In genomic region chr5:6525910-6526309, GRCh38 we compare ENCODE assay signal across 8 cellular contexts.
DNase-seq lines count a peak whose midpoint lies in the region; ATAC-seq and TF ChIP-seq lines count a peak whose summit lies in the region.

No MANE protein-coding gene starts in this region.

- H3K9me3 Mint-ChIP-seq in H9 = no peaks in the 10 kb centered on the region
- no peaks in the 10 kb centered on the region for H3K9me3 Mint-ChIP-seq in effector memory CD8-positive, alpha-beta T cell

- no peak overlapping the region for H3K18ac ChIP-seq in H9 (ENCODE audit: insufficient read length, low read depth, low read length)

- TF ChIP-seq CTCF in H9 (conservative IDR thresholded peaks at IDR 0.05) = peak; percentile 67

- H3K4me3 Mint-ChIP-seq in H9 = no peak overlapping the region; a peak in 1 of 5 replicates
- H3K4me3 Mint-ChIP-seq in effector memory CD8-positive, alpha-beta T cell = no peak overlapping the region

- no peak overlapping the region for H4K8ac ChIP-seq in H9 (replicated peaks; ENCODE audit: insufficient read length, low read depth, low read length)

- no CpG with 5 or more reads among the region's 9 CpGs for WGBS in H9 (ENCODE audit: extremely low coverage, insufficient read length, low lambda C conversion rate)

- H3K4ac ChIP-seq in H9 (ENCODE audit: low read depth, low read length) = no peak overlapping the region

- H4K91ac ChIP-seq in H9 (ENCODE audit: insufficient read length, low read depth, low read length) = no peak overlapping the region

- no peak overlapping the region for H2BK20ac ChIP-seq in H9 (ENCODE audit: low read depth, low read length, poor library complexity, severe bottlenecking)

- H3K4me2 ChIP-seq in H9 (ENCODE audit: insufficient read depth, insufficient read length, low read length) = no peak overlapping the region

- no peaks in the 10 kb centered on the region for H3K23me2 ChIP-seq in H9 (ENCODE audit: insufficient read length, low read depth, low read length, poor library complexity, severe bottlenecking)

- H3K79me2 ChIP-seq in H9 (ENCODE audit: insufficient read depth, low read length) = no peaks in the 10 kb centered on the region

- no peak overlapping the region for H3K27ac ChIP-seq in H9 (ENCODE audit: insufficient read length, low read depth, low read length)

- H2AK5ac ChIP-seq in H9 (ENCODE audit: insufficient read length, low read length) = no peak overlapping the region

- no peak overlapping the region for H2BK120ac ChIP-seq in H9 (ENCODE audit: low read depth, low read length, poor library complexity, severe bottlenecking)

- no peaks in the 10 kb centered on the region for H3K79me1 ChIP-seq in H9 (ENCODE audit: insufficient read depth, low read depth, low read length, poor library complexity, severe bottlenecking)

- H3K56ac ChIP-seq in H9 (ENCODE audit: insufficient read length, low read depth, low read length) = no peak overlapping the region

- no peaks in the 10 kb centered on the region; a peak in 1 of 7 replicates for H3K36me3 Mint-ChIP-seq in H9 (ENCODE audit: insufficient read depth in 1 of 3, low read depth in 3 of 3)
- H3K36me3 Mint-ChIP-seq in effector memory CD8-positive, alpha-beta T cell (ENCODE audit: insufficient read depth) = no peaks in the 10 kb centered on the region

- H3K14ac ChIP-seq in H9 (ENCODE audit: insufficient read depth, low read length) = no peak overlapping the region; the same call in 1 of the 2 replicates

- no peak overlapping the region for H3K27ac Mint-ChIP-seq in H9
- no peak overlapping the region for H3K27ac Mint-ChIP-seq in effector memory CD8-positive, alpha-beta T cell

- H3K4me1 Mint-ChIP-seq in H9 = peaks cover 0 to 3% of the 10 kb centered on the region in 2 experiments; a peak in 2 of 4 replicates
- H3K4me1 Mint-ChIP-seq in effector memory CD8-positive, alpha-beta T cell (ENCODE audit: low read depth in 2 of 2) = peaks cover 0 to 3% of the 10 kb centered on the region in 2 donors

- H2AFZ ChIP-seq in H9 (ENCODE audit: low read length) = no peak overlapping the region

- H3K27me3 Mint-ChIP-seq in H9 (ENCODE audit: low read depth) = peaks cover 12% of the 10 kb centered on the region
- peaks cover 40 to 74% of the 10 kb centered on the region in 2 donors for H3K27me3 Mint-ChIP-seq in effector memory CD8-positive, alpha-beta T cell

- no peak overlapping the region for H2BK12ac ChIP-seq in H9 (ENCODE audit: insufficient read length, low read depth, low read length)

- H3K23ac ChIP-seq in H9 (ENCODE audit: insufficient read length, low read depth, low read length) = no peak overlapping the region

- no peak overlapping the region for H3K9ac ChIP-seq in H9 (ENCODE audit: extremely low read depth, insufficient read length, low read length)

- H4K5ac ChIP-seq in H9 (ENCODE audit: insufficient read length, low read depth, low read length) = no peak overlapping the region

- no peak overlapping the region for H2BK5ac ChIP-seq in H9 (ENCODE audit: insufficient read length, low read length)

- H4K20me1 ChIP-seq in H9 (ENCODE audit: control insufficient read depth, insufficient read depth, insufficient read length) = no peaks in the 10 kb centered on the region

- no peaks in the 10 kb centered on the region for H3K4me1 ChIP-seq in H9 (ENCODE audit: insufficient read depth, low read length)

- no peak overlapping the region for H2BK15ac ChIP-seq in H9 (ENCODE audit: low read depth, low read length)

- no peak for ATAC-seq in effector memory CD8-positive, alpha-beta T cell (replicated peaks)
- no peak for ATAC-seq in GM21528 (IDR thresholded peaks at IDR 0.05; ENCODE audit: low FRiP score, unreplicated experiment)

- no peaks in the 10 kb centered on the region for H3K27me3 ChIP-seq in H9 (ENCODE audit: insufficient read depth, low read length)

- no peak overlapping the region for H3T11ph ChIP-seq in H9 (ENCODE audit: low read length)

- peak; percentile 49 for DNase-seq in AG20443 (ENCODE audit: low spot score)
- peak; percentile 61 for DNase-seq in H9
- peak; percentile 44 for DNase-seq in RPMI7951 (ENCODE audit: low read depth)
- peak; percentile 28 for DNase-seq in iPS DF 19.7 (ENCODE audit: low read depth, low spot score)
- DNase-seq in effector memory CD8-positive, alpha-beta T cell = no peak
- no peak for DNase-seq in activated CD8-positive, alpha-beta memory T cell treated with anti-CD3 and anti-CD28 coated beads for 24 hours
- DNase-seq in effector CD4-positive, alpha-beta T cell = no peak

- H3K9me3 ChIP-seq in H9 (ENCODE audit: control insufficient read depth, low read depth, low read length) = no peaks in the 10 kb centered on the region

Comparison
In these comparisons a context has a peak if more than half of its experiments do, and no peak if none do; other contexts are left out.
1. DNase-seq: peak in AG20443 (single experiment), H9 (single experiment), RPMI7951 (single experiment) and iPS DF 19.7 (single experiment); none in effector memory CD8-positive, alpha-beta T cell (0 of 3), activated CD8-positive, alpha-beta memory T cell treated with anti-CD3 and anti-CD28 coated beads for 24 hours (single experiment) and effector CD4-positive, alpha-beta T cell (single experiment).